ENCODE assay signal across 1 cellular context in the genomic region with DNA sequence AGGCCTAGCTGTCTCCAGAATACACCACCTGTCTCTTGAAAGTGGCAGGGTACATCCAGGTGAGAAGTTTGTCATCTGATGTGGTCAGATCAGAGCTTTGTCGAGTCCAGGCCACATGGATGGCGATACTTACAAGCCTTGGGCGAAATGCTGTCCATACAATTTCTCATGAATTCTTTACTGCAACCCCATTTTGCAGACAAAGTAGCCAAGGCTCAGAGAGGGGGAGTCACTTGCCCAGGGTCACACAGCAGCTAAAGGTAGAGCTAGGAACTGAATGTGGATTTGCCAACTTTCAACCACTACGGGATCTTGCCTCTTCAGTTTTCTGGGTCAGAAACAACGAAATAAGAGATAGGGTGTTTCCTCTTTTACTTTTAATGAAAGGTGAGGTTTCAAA.
TF ChIP-seq lines count a peak whose summit lies in the region.

No MANE protein-coding gene starts in this region.

TF ChIP-seq in K562, 482 proteins besides CTCF, POLR2A, EP300 and RAD21 (continued from another document):
- no peak for TF ChIP-seq PHTF2 (CRISPR knock-in tag; IDR thresholded peaks at IDR 0.05)
- TF ChIP-seq CSDE1 (IDR thresholded peaks at IDR 0.05): no peak
- no peak for TF ChIP-seq ZNF778 (CRISPR knock-in tag; IDR thresholded peaks at IDR 0.05)
- peak; percentile 88 for TF ChIP-seq BCOR (IDR thresholded peaks at IDR 0.05)
- TF ChIP-seq, protein P1, sequence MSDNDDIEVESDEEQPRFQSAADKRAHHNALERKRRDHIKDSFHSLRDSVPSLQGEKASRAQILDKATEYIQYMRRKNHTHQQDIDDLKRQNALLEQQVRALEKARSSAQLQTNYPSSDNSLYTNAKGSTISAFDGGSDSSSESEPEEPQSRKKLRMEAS (CRISPR knock-in tag; IDR thresholded peaks at IDR 0.05): 0 out of 2 replicates have a peak, but pooled peaks have one; percentile 4
- TF ChIP-seq ETS2 (tag; IDR thresholded peaks at IDR 0.05; ENCODE audit: borderline replicate concordance, poor library complexity, severe bottlenecking): no peak
- no peak for TF ChIP-seq SIX5 (IDR thresholded peaks at IDR 0.05; ENCODE audit: borderline replicate concordance in 1 of 2, insufficient read depth in 1 of 2, low read depth in 1 of 2, low read length in 2 of 2)
- no peak for TF ChIP-seq CEBPB (tag; IDR thresholded peaks at IDR 0.05)
- no peak for TF ChIP-seq NUFIP1 (IDR thresholded peaks at IDR 0.05; ENCODE audit: partially characterized antibody)
- no peak for TF ChIP-seq DIDO1 (tag; IDR thresholded peaks at IDR 0.05; ENCODE audit: low read depth)
- no peak for TF ChIP-seq ZNF41 (CRISPR knock-in tag; conservative IDR thresholded peaks at IDR 0.05)
- TF ChIP-seq HNRNPL (IDR thresholded peaks at IDR 0.05; ENCODE audit: low read depth, low read length): no peak
- TF ChIP-seq MTA2 (IDR thresholded peaks at IDR 0.05; ENCODE audit: low read depth): no peak
- no peak for TF ChIP-seq DPF2 (IDR thresholded peaks at IDR 0.05)
- no peak for TF ChIP-seq ZBTB17 (CRISPR knock-in tag; IDR thresholded peaks at IDR 0.05)
